23 cellular contexts compared by ENCODE assay signal in the genomic region with DNA sequence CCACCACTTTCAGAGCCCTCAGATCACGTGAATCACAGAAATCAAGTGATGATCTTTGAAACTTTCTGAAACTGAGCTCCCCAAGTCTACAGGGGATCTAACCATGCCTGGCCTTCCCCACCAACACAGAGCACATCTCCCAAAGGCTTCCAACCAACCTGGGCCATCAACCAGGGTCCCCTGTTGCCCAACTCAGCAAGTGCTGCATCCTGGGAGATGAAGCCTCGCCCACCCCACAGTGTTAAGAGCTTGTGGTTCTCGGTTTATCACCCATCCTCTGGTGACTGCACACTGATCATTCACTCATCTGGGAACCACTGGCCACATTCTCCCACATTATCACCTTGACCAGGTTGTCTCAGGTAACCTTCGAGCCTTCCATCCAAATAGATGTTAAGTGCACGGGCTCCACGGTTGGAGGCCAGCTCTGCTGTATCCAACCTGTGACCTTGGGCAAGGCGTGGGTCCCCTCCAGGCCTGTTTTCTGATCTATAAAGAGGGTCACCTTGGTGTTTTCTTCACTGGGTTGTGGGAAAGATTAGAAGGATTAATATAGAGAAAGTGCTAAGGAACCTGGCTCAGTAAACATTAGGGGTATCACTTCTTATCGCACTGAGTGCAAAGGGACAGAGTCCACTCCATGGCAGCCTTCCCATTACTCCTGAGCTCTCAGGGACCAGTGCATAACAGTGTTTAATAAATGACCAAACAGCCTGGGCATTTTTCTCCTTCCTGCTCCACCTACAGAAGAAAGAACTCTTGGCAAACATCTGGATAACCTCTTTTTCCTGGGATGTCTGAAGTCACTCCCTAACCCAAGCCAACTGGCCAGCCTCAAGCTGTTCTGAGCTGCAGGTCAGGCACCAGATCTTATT. TPM values are rescaled to one million over a fixed set of nuclear protein-coding genes. Genes with fewer than 3 reads are reported as not detected.
DNase-seq lines count a peak whose midpoint lies in the region; ATAC-seq and TF ChIP-seq lines count a peak whose summit lies in the region.
"Had no signal": no experiment of that assay in that cellular context is flagged by ENCODE, and none has a peak within 500 bp of the region (broad histone marks: within the 10 kb centered on the region; RNA-seq: fewer than 3 reads in every experiment).

No MANE protein-coding gene starts in this region.

- DNase-seq in H7 (peak; percentile 11), body of pancreas (peak; percentile 47 to 81 (median 70)), left colon (peak; percentile 49 to 54), substantia nigra (lab: John Stamatoyannopoulos, UW) (no peak), SKM-1 treated with dmso at 0.1 percent for 144 hours (lab: John Stamatoyannopoulos, UW; ENCODE audit: unreplicated experiment) (no peak)
- no peak for DNase-seq in effector CD4-positive, alpha-beta T cell
- DNase-seq in naive thymus-derived CD8-positive, alpha-beta T cell: no peak
- DNase-seq: activated CD4-positive, alpha-beta T cell treated with anti-CD3 and anti-CD28 coated beads for 36 hours; activated naive CD4-positive, alpha-beta T cell treated with anti-CD3 and anti-CD28 coated beads, Interleukin-2, amount 10 ng/mL, durations not matched to agents 7 days and 5 days; DMS79 treated with DMSO at 0.1 percent for 48 hours; Karpas-422; mesendoderm; NCI-H1092 treated with DMSO at 0.1 percent for 48 hours; NCI-H2081 treated with DMSO at 0.1 percent for 48 hours; nephron progenitor cell; stimulated activated CD4-positive, alpha-beta T cell treated with anti-CD3 and anti-CD28 coated beads, Interleukin-4, amount 100 ng/mL, for 4 hours had no signal

- ATAC-seq in body of pancreas (peak; percentile 26), left colon (peak; percentile 59)
- ATAC-seq in naive thymus-derived CD8-positive, alpha-beta T cell: no peak
- ATAC-seq: activated CD4-positive, alpha-beta T cell treated with anti-CD3 and anti-CD28 coated beads for 36 hours had no signal

- H3K4me3 ChIP-seq in H7 (ENCODE audit: insufficient read depth, low read depth, low read length): no peak overlapping the region
- H3K4me3 ChIP-seq in body of pancreas: no peak overlapping the region

- no peak for TF ChIP-seq POLR2A in body of pancreas (IDR thresholded peaks at IDR 0.05)

- POLR2A ChIA-PET in naive thymus-derived CD8-positive, alpha-beta T cell (lab: Charles Lee): no interaction called here

- TF ChIP-seq CTCF in body of pancreas (IDR thresholded peaks at IDR 0.05): no peak

- H3K4me1 ChIP-seq in body of pancreas: peaks cover 37% of the 10 kb centered on the region

- H3K27ac Mint-ChIP-seq in naive thymus-derived CD8-positive, alpha-beta T cell: no peak overlapping the region
- H3K27ac Mint-ChIP-seq: activated CD4-positive, alpha-beta T cell treated with anti-CD3 and anti-CD28 coated beads for 36 hours; activated naive CD4-positive, alpha-beta T cell treated with anti-CD3 and anti-CD28 coated beads, Interleukin-2, amount 10 ng/mL, durations not matched to agents 7 days and 5 days; nephron progenitor cell; progenitor cell of endocrine pancreas had no signal

- peaks cover 2% of the 10 kb centered on the region for H3K27me3 ChIP-seq in H7 (ENCODE audit: control insufficient read depth, insufficient read depth, low read length)
- H3K27me3 ChIP-seq in body of pancreas: no peaks in the 10 kb centered on the region

- 34 to 40% methylated on average over 8 of the region's 8 CpGs for WGBS in body of pancreas, 2 donors

- no peak overlapping the region for H3K4me3 Mint-ChIP-seq in naive thymus-derived CD8-positive, alpha-beta T cell
- H3K4me3 Mint-ChIP-seq: activated CD4-positive, alpha-beta T cell treated with anti-CD3 and anti-CD28 coated beads for 36 hours; activated naive CD4-positive, alpha-beta T cell treated with anti-CD3 and anti-CD28 coated beads, Interleukin-2, amount 10 ng/mL, durations not matched to agents 7 days and 5 days; nephron progenitor cell had no signal

- H3K36me3 Mint-ChIP-seq in naive thymus-derived CD8-positive, alpha-beta T cell: no peaks in the 10 kb centered on the region

- no peaks in the 10 kb centered on the region for H3K9me3 Mint-ChIP-seq in naive thymus-derived CD8-positive, alpha-beta T cell
- H3K9me3 Mint-ChIP-seq: activated naive CD4-positive, alpha-beta T cell treated with anti-CD3 and anti-CD28 coated beads, Interleukin-2, amount 10 ng/mL, durations not matched to agents 7 days and 5 days had no signal

- intact Hi-C loops in body of pancreas (cut with DNase I) (loop anchor here (5.0 kb wide), 1 partner anchor 1098 kb away; no protein-coding TSS in a partner anchor), left colon (cut with DNase I, micrococcal nuclease) (no loop called here)

- H3K27ac ChIP-seq in body of pancreas: peak overlapping the region in 3 of 4 donors; percentile 25 to 36 (median 33)
- H3K27ac ChIP-seq in substantia nigra (ENCODE audit: low read depth, low read length, poor library complexity, severe bottlenecking): peak overlapping the region; percentile 93

- H3K4me1 Mint-ChIP-seq in naive thymus-derived CD8-positive, alpha-beta T cell: peaks cover 13 to 25% (median 15%) of the 10 kb centered on the region in 4 donors

- H3K9me3 ChIP-seq in body of pancreas: no peaks in the 10 kb centered on the region

- H3K36me3 ChIP-seq in H7 (replicated peaks; ENCODE audit: control insufficient read depth, insufficient read depth, low read length) (no peaks in the 10 kb centered on the region), body of pancreas (replicated peaks in 1 of 2; ENCODE audit: insufficient read depth in 1 of 2, low read depth in 2 of 2) (no peaks in the 10 kb centered on the region)

- H3K27me3 Mint-ChIP-seq in naive thymus-derived CD8-positive, alpha-beta T cell: peaks cover 28 to 75% (median 57%) of the 10 kb centered on the region in 5 donors

RNA-seq across cellular contexts. Expression of a gene that starts 3.5 kb away (rescaled TPM):
- total RNA-seq in H7 (2014; rRNA removed; shearing (Covaris generic)): 3.0 and 4.5 TPM in 2 replicates
- total RNA-seq in body of pancreas: under 1 TPM in 1 of 2 donors, not detected in 1; 0.26 TPM
- 1 to 10 TPM in 1 of 2 donors, under 1 TPM in 1; 0.64 to 1.7 TPM for total RNA-seq in left colon
- total RNA-seq in naive thymus-derived CD8-positive, alpha-beta T cell: not detected
- polyA plus RNA-seq in naive thymus-derived CD8-positive, alpha-beta T cell: not detected
- total RNA-seq: NCI-H460 had no signal

RNA-seq across cellular contexts. Expression of a gene that starts 32.4 kb away (rescaled TPM):
- not detected in 2 replicates for total RNA-seq in H7 (2014; rRNA removed; shearing (Covaris generic))
- total RNA-seq in body of pancreas (not detected), left colon (not detected)
- total RNA-seq in naive thymus-derived CD8-positive, alpha-beta T cell: not detected
- polyA plus RNA-seq in naive thymus-derived CD8-positive, alpha-beta T cell: not detected
- total RNA-seq: activated CD4-positive, alpha-beta T cell treated with anti-CD3 and anti-CD28 coated beads for 36 hours; astrocyte; cerebellum; fibroblast of villous mesenchyme; NCI-H460; RPMI7951 had no signal
- polyA plus RNA-seq: keratinocyte had no signal

RNA-seq across cellular contexts. Expression of a gene that starts 58.3 kb away (rescaled TPM):
- total RNA-seq in H7 (2014; rRNA removed; shearing (Covaris generic)): not detected in 2 replicates
- total RNA-seq in body of pancreas (not detected), left colon (not detected)
- not detected for total RNA-seq in naive thymus-derived CD8-positive, alpha-beta T cell
- not detected for polyA plus RNA-seq in naive thymus-derived CD8-positive, alpha-beta T cell
- total RNA-seq: activated CD4-positive, alpha-beta T cell treated with anti-CD3 and anti-CD28 coated beads for 36 hours; astrocyte; cerebellum; fibroblast of villous mesenchyme; NCI-H460; progenitor cell of endocrine pancreas; RPMI7951 had no signal
- polyA plus RNA-seq: keratinocyte had no signal

Comparison
In these comparisons a context has a peak if more than half of its experiments do, and no peak if none do; other contexts are left out.
1. DNase-seq: peak in H7 (single experiment), body of pancreas (4 of 4) and left colon (2 of 2); none in substantia nigra (0 of 49), effector CD4-positive, alpha-beta T cell (single experiment), naive thymus-derived CD8-positive, alpha-beta T cell (0 of 10) and SKM-1 treated with dmso at 0.1 percent for 144 hours (single experiment).
2. ATAC-seq: peak in body of pancreas (single experiment) and left colon (single experiment); none in naive thymus-derived CD8-positive, alpha-beta T cell (0 of 2).